Comparison of ENCODE assay signal across 11 cellular contexts in the genomic region with DNA sequence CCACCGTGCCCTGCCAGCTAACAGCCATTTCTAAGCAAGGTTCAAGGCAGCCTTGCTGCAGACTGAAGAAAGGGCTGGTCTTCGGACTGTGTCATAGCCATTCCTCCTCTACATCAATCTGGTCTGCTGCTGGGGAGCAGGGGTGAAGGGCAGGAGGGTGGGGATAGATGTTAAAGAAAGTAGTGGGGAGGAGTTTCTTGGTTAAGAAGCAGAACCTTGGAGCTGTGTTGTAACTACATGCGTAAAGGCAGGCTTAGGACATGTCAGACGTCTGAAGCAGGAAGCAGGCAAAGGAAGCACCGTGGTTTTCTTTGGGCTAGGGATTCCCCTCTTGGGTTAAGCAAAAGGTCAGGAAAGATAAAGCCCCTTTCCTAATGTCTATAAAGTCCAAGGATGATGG. TPM values are rescaled to one million over a fixed set of nuclear protein-coding genes. Genes with fewer than 3 reads are reported as not detected.
DNase-seq lines count a peak whose midpoint lies in the region; TF ChIP-seq lines count a peak whose summit lies in the region.
"Had no signal": no experiment of that assay in that cellular context is flagged by ENCODE, and none has a peak within 500 bp of the region (broad histone marks: within the 10 kb centered on the region; RNA-seq: fewer than 3 reads in every experiment).

No MANE protein-coding gene starts in this region.

- peak overlapping the region; percentile 25 for H3K4me3 Mint-ChIP-seq in activated T-helper 1 cell treated with anti-CD3 and anti-CD28 coated beads, Interleukin-12 subunit alpha, Interleukin-12 subunit beta, Interleukin-2, Interleukin-4 antibody, amounts not matched to agents 30 ng/mL and 10 ng/mL and 1 ng/mL, durations not matched to agents 14 hours and 24 hours and 36 hours
- peak overlapping the region in 1 of 5 donors; percentile 27 for H3K4me3 Mint-ChIP-seq in immature natural killer cell
- H3K4me3 Mint-ChIP-seq in activated CD4-positive, alpha-beta memory T cell treated with anti-CD3 and anti-CD28 coated beads, Interleukin-2, amount 10 ng/mL, durations not matched to agents 7 days and 5 days: no peak overlapping the region

- no peak for TF ChIP-seq CTCF in OCI-LY7 (conservative IDR thresholded peaks at IDR 0.05; ENCODE audit: low read length)

- no peak overlapping the region for H3K4me3 ChIP-seq in OCI-LY7 (ENCODE audit: low read depth, low read length, poor library complexity, severe bottlenecking)
- no peak overlapping the region for H3K4me3 ChIP-seq in mesendoderm (ENCODE audit: low read length)
- H3K4me3 ChIP-seq: SJSA1 had no signal

- H3K79me1 ChIP-seq in mesendoderm (ENCODE audit: low read length): peaks cover 8% of the 10 kb centered on the region

- H3K36me3 Mint-ChIP-seq in activated T-helper 1 cell treated with anti-CD3 and anti-CD28 coated beads, Interleukin-12 subunit alpha, Interleukin-12 subunit beta, Interleukin-2, Interleukin-4 antibody, amounts not matched to agents 30 ng/mL and 10 ng/mL and 1 ng/mL, durations not matched to agents 14 hours and 24 hours and 36 hours (ENCODE audit: low read depth): peaks cover 36% of the 10 kb centered on the region
- H3K36me3 Mint-ChIP-seq in immature natural killer cell: peaks cover 6 to 24% (median 11%) of the 10 kb centered on the region in 3 donors
- peaks cover 38% of the 10 kb centered on the region for H3K36me3 Mint-ChIP-seq in activated CD4-positive, alpha-beta memory T cell treated with anti-CD3 and anti-CD28 coated beads, Interleukin-2, amount 10 ng/mL, durations not matched to agents 7 days and 5 days (ENCODE audit: low read depth)

- no peaks in the 10 kb centered on the region for H3K27me3 Mint-ChIP-seq in activated T-helper 1 cell treated with anti-CD3 and anti-CD28 coated beads, Interleukin-12 subunit alpha, Interleukin-12 subunit beta, Interleukin-2, Interleukin-4 antibody, amounts not matched to agents 30 ng/mL and 10 ng/mL and 1 ng/mL, durations not matched to agents 14 hours and 24 hours and 36 hours (ENCODE audit: insufficient read depth)
- H3K27me3 Mint-ChIP-seq in immature natural killer cell (ENCODE audit: low read depth in 3 of 3): peaks cover 0 to 2% (median 0%) of the 10 kb centered on the region in 3 donors
- H3K27me3 Mint-ChIP-seq in activated CD4-positive, alpha-beta memory T cell treated with anti-CD3 and anti-CD28 coated beads, Interleukin-2, amount 10 ng/mL, durations not matched to agents 7 days and 5 days: no peaks in the 10 kb centered on the region

- no peaks in the 10 kb centered on the region for H3K9me3 Mint-ChIP-seq in activated T-helper 1 cell treated with anti-CD3 and anti-CD28 coated beads, Interleukin-12 subunit alpha, Interleukin-12 subunit beta, Interleukin-2, Interleukin-4 antibody, amounts not matched to agents 30 ng/mL and 10 ng/mL and 1 ng/mL, durations not matched to agents 14 hours and 24 hours and 36 hours
- H3K9me3 Mint-ChIP-seq in immature natural killer cell: no peaks in the 10 kb centered on the region
- H3K9me3 Mint-ChIP-seq in activated CD4-positive, alpha-beta memory T cell treated with anti-CD3 and anti-CD28 coated beads, Interleukin-2, amount 10 ng/mL, durations not matched to agents 7 days and 5 days: no peaks in the 10 kb centered on the region

- no peak overlapping the region for H4K5ac ChIP-seq in mesendoderm (ENCODE audit: low read length)

- H3K18ac ChIP-seq in mesendoderm (ENCODE audit: low read length): no peak overlapping the region

- no peak overlapping the region for H2AK5ac ChIP-seq in mesendoderm (ENCODE audit: low read length)

- no peaks in the 10 kb centered on the region for H3K9me3 ChIP-seq in OCI-LY7 (ENCODE audit: low read length)
- H3K9me3 ChIP-seq: SJSA1 had no signal

- peaks cover 21% of the 10 kb centered on the region; the same call in 1 of the 2 replicates for H3K79me2 ChIP-seq in OCI-LY7 (ENCODE audit: insufficient read depth, low read depth, low read length)
- H3K79me2 ChIP-seq in mesendoderm (ENCODE audit: control insufficient read depth, insufficient read depth, low read length): peaks cover 7% of the 10 kb centered on the region

- no peak overlapping the region for H3K23ac ChIP-seq in mesendoderm (ENCODE audit: low read length)

- H2BK120ac ChIP-seq in mesendoderm (ENCODE audit: low read depth, low read length): no peak overlapping the region

- H4K20me1 ChIP-seq in OCI-LY7 (ENCODE audit: insufficient read depth, low read length): peaks cover 13% of the 10 kb centered on the region

- no peaks in the 10 kb centered on the region for H3K27me3 ChIP-seq in mesendoderm (ENCODE audit: insufficient read depth, low read length, poor library complexity)
- H3K27me3 ChIP-seq: SJSA1 had no signal

- CTCF ChIA-PET in activated CD4-positive, alpha-beta memory T cell treated with anti-CD3 and anti-CD28 coated beads, Interleukin-2, amount 10 ng/mL, durations not matched to agents 7 days and 5 days (lab: Charles Lee): interaction anchor here (5.9 kb wide), 1 partner anchor 152 kb away, joined by 53 read pairs; no protein-coding TSS in a partner anchor
- CTCF ChIA-PET in OCI-LY7 (lab: Charles Lee; ENCODE audit: unreplicated experiment): no interaction called here

- H3K9me2 ChIP-seq in OCI-LY7 (ENCODE audit: insufficient read depth, low read length): no peaks in the 10 kb centered on the region

- H3K4me2 ChIP-seq in OCI-LY7 (ENCODE audit: low read length) (no peak overlapping the region), mesendoderm (ENCODE audit: low read length) (no peak overlapping the region)

- BruUV-seq in OCI-LY7 (replicated peaks; lab: Mats Ljungman, UMichigan): no TSS peak

- H3K4ac ChIP-seq in mesendoderm (ENCODE audit: low read depth, low read length): no peak overlapping the region

- no peak overlapping the region for H2BK5ac ChIP-seq in mesendoderm (ENCODE audit: low read length)

- peak; percentile 86 to 88 for DNase-seq in Kasumi-1 (lab: John Stamatoyannopoulos, UW)
- no peak for DNase-seq in activated T-helper 1 cell treated with anti-CD3 and anti-CD28 coated beads, Interleukin-12 subunit alpha, Interleukin-12 subunit beta, Interleukin-2, Interleukin-4 antibody, amounts not matched to agents 30 ng/mL and 10 ng/mL and 1 ng/mL, durations not matched to agents 14 hours and 24 hours and 36 hours (ENCODE audit: low spot score)
- no peak for DNase-seq in immature natural killer cell
- peak in 9 of 49 donors; percentile 6 to 34 (median 21) for DNase-seq in substantia nigra (lab: John Stamatoyannopoulos, UW)
- DNase-seq in activated CD4-positive, alpha-beta memory T cell treated with anti-CD3 and anti-CD28 coated beads, Interleukin-2, amount 10 ng/mL, durations not matched to agents 7 days and 5 days: no peak
- DNase-seq in OCI-LY7 (ENCODE audit: low spot score): no peak
- no peak for DNase-seq in mesendoderm
- no peak for DNase-seq in cerebellum (ENCODE audit: low spot score)
- DNase-seq: activated CD8-positive, alpha-beta memory T cell treated with anti-CD3 and anti-CD28 coated beads, Interleukin-2, amount 50 U/mL, for 4 hours; NCI-H187 treated with DMSO at 0.1 percent for 48 hours had no signal

- H3K36me3 ChIP-seq in OCI-LY7 (ENCODE audit: insufficient read depth, low read length): peaks cover 70% of the 10 kb centered on the region
- peaks cover 2% of the 10 kb centered on the region for H3K36me3 ChIP-seq in mesendoderm (ENCODE audit: control insufficient read depth, insufficient read depth, low read length)

- no peak overlapping the region for H2AFZ ChIP-seq in OCI-LY7 (ENCODE audit: low read length)

- no peak overlapping the region for H2BK15ac ChIP-seq in mesendoderm (replicated peaks; ENCODE audit: low read depth)

- H3K4me1 ChIP-seq in OCI-LY7 (ENCODE audit: insufficient read depth, low read length, poor library complexity, severe bottlenecking) (peaks cover 12% of the 10 kb centered on the region), mesendoderm (ENCODE audit: control insufficient read depth, low read depth, low read length) (peaks cover 2% of the 10 kb centered on the region)

- no peak overlapping the region for H3K9ac ChIP-seq in mesendoderm (ENCODE audit: low read length)

- H4K8ac ChIP-seq in mesendoderm (ENCODE audit: low read depth, low read length): no peak overlapping the region

- peaks cover 62% of the 10 kb centered on the region for H3K4me1 Mint-ChIP-seq in activated T-helper 1 cell treated with anti-CD3 and anti-CD28 coated beads, Interleukin-12 subunit alpha, Interleukin-12 subunit beta, Interleukin-2, Interleukin-4 antibody, amounts not matched to agents 30 ng/mL and 10 ng/mL and 1 ng/mL, durations not matched to agents 14 hours and 24 hours and 36 hours (ENCODE audit: low read depth)
- peaks cover 74 to 84% of the 10 kb centered on the region in 2 donors for H3K4me1 Mint-ChIP-seq in immature natural killer cell
- peaks cover 42% of the 10 kb centered on the region for H3K4me1 Mint-ChIP-seq in activated CD4-positive, alpha-beta memory T cell treated with anti-CD3 and anti-CD28 coated beads, Interleukin-2, amount 10 ng/mL, durations not matched to agents 7 days and 5 days

- H3K27ac Mint-ChIP-seq in activated T-helper 1 cell treated with anti-CD3 and anti-CD28 coated beads, Interleukin-12 subunit alpha, Interleukin-12 subunit beta, Interleukin-2, Interleukin-4 antibody, amounts not matched to agents 30 ng/mL and 10 ng/mL and 1 ng/mL, durations not matched to agents 14 hours and 24 hours and 36 hours: peak overlapping the region; percentile 78
- H3K27ac Mint-ChIP-seq in immature natural killer cell: peak overlapping the region in 5 of 6 donors; percentile 34 to 88 (median 82)
- no peak overlapping the region for H3K27ac Mint-ChIP-seq in activated CD4-positive, alpha-beta memory T cell treated with anti-CD3 and anti-CD28 coated beads, Interleukin-2, amount 10 ng/mL, durations not matched to agents 7 days and 5 days

- no CpG with 5 or more reads among the region's 5 CpGs for WGBS in mesendoderm (ENCODE audit: extremely low coverage, insufficient coverage, low lambda C conversion rate)

- intact Hi-C loops in activated T-helper 1 cell treated with anti-CD3 and anti-CD28 coated beads, Interleukin-12 subunit alpha, Interleukin-12 subunit beta, Interleukin-2, Interleukin-4 antibody, amounts not matched to agents 30 ng/mL and 10 ng/mL and 1 ng/mL, durations not matched to agents 14 hours and 24 hours and 36 hours (cut with micrococcal nuclease): loop anchor here (2.0 kb wide), 1 partner anchor 14 kb away; no protein-coding TSS in a partner anchor
- intact Hi-C loops in OCI-LY7 (cut with micrococcal nuclease; ENCODE audit: unreplicated experiment): no loop called here

- H3K56ac ChIP-seq in mesendoderm (ENCODE audit: low read length): no peak overlapping the region

- peak overlapping the region; percentile 97 for H3K27ac ChIP-seq in substantia nigra (ENCODE audit: low read depth, low read length, poor library complexity, severe bottlenecking)
- H3K27ac ChIP-seq in OCI-LY7 (ENCODE audit: low read depth, low read length, poor library complexity, severe bottlenecking): no peak overlapping the region
- no peak overlapping the region for H3K27ac ChIP-seq in mesendoderm (ENCODE audit: low read depth, low read length)
- H3K27ac ChIP-seq: SJSA1 had no signal

- POLR2A ChIA-PET in activated CD4-positive, alpha-beta memory T cell treated with anti-CD3 and anti-CD28 coated beads, Interleukin-2, amount 10 ng/mL, durations not matched to agents 7 days and 5 days (lab: Charles Lee): interaction anchor here (0.7 to 1.0 kb wide), 2 partner anchors 15 to 18 kb away, joined by 3 to 4 read pairs; a partner anchor contains a TSS
- POLR2A ChIA-PET in OCI-LY7 (lab: Charles Lee): no interaction called here

RNA-seq across cellular contexts. Expression of a gene that starts 18.1 kb away (rescaled TPM):
- total RNA-seq in activated T-helper 1 cell treated with anti-CD3 and anti-CD28 coated beads, Interleukin-12 subunit alpha, Interleukin-12 subunit beta, Interleukin-2, Interleukin-4 antibody, amounts not matched to agents 30 ng/mL and 10 ng/mL and 1 ng/mL, durations not matched to agents 14 hours and 24 hours and 36 hours: 76.8 and 77.0 TPM in 2 replicates
- 10 to 100 TPM; 10.4 to 15.2 (median 12.4) TPM for polyA plus RNA-seq in immature natural killer cell
- 10 to 100 TPM; 72.0 to 77.3 TPM for total RNA-seq in activated CD4-positive, alpha-beta memory T cell treated with anti-CD3 and anti-CD28 coated beads, Interleukin-2, amount 10 ng/mL, durations not matched to agents 7 days and 5 days
- total RNA-seq in OCI-LY7 (2014; rRNA removed; shearing (Covaris generic)): 58.3 and 65.8 TPM in 2 replicates
- total RNA-seq in OCI-LY7 (2022): 82.6 and 86.4 TPM in 2 replicates
- 14.6 TPM for polyA plus RNA-seq in mesendoderm (2013, experiment 1 of 2)
- polyA plus RNA-seq in mesendoderm (2013, experiment 2 of 2): 12.3 TPM
- total RNA-seq in cerebellum: 55.7 TPM

RNA-seq across cellular contexts. Expression of a gene that starts 31.5 kb away (rescaled TPM):
- 195 and 204 TPM in 2 replicates for total RNA-seq in activated T-helper 1 cell treated with anti-CD3 and anti-CD28 coated beads, Interleukin-12 subunit alpha, Interleukin-12 subunit beta, Interleukin-2, Interleukin-4 antibody, amounts not matched to agents 30 ng/mL and 10 ng/mL and 1 ng/mL, durations not matched to agents 14 hours and 24 hours and 36 hours
- polyA plus RNA-seq in immature natural killer cell: 100 to 1,000 TPM; 379 to 442 (median 439) TPM
- total RNA-seq in activated CD4-positive, alpha-beta memory T cell treated with anti-CD3 and anti-CD28 coated beads, Interleukin-2, amount 10 ng/mL, durations not matched to agents 7 days and 5 days: 100 to 1,000 TPM; 207 to 224 TPM
- total RNA-seq in OCI-LY7 (2014; rRNA removed; shearing (Covaris generic)): 63.1 and 129 TPM in 2 replicates
- total RNA-seq in OCI-LY7 (2022): 221 and 232 TPM in 2 replicates
- 212 TPM for polyA plus RNA-seq in mesendoderm (2013, experiment 1 of 2)
- polyA plus RNA-seq in mesendoderm (2013, experiment 2 of 2): 214 TPM
- total RNA-seq in cerebellum: 111 TPM

Comparison
In these comparisons a context has a peak if more than half of its experiments do, and no peak if none do; other contexts are left out.
1. DNase-seq: peak in Kasumi-1 (2 of 2); none in activated T-helper 1 cell treated with anti-CD3 and anti-CD28 coated beads, Interleukin-12 subunit alpha, Interleukin-12 subunit beta, Interleukin-2, Interleukin-4 antibody, amounts not matched to agents 30 ng/mL and 10 ng/mL and 1 ng/mL, durations not matched to agents 14 hours and 24 hours and 36 hours (single experiment), immature natural killer cell (0 of 3), activated CD4-positive, alpha-beta memory T cell treated with anti-CD3 and anti-CD28 coated beads, Interleukin-2, amount 10 ng/mL, durations not matched to agents 7 days and 5 days (single experiment), OCI-LY7 (single experiment), mesendoderm (single experiment) and cerebellum (single experiment).